In genomic region chr15:32784571-32784970, GRCh38 we compare ENCODE assay signal across 26 cellular contexts.
"Had no signal": no experiment of that assay in that cellular context is flagged by ENCODE, and none has a peak within 500 bp of the region (broad histone marks: within the 10 kb centered on the region; RNA-seq: fewer than 3 reads in every experiment).

No MANE protein-coding gene starts in this region.

- H3K9me3 Mint-ChIP-seq: activated B cell treated with CpG ODN at 0.5 μM for 24 hours; activated T-cell treated with anti-CD3 and anti-CD28 coated beads, Interleukin-2, amount 50 U/mL, for 24 hours; effector memory CD8-positive, alpha-beta T cell; memory B cell; T-helper 1 cell treated with Interleukin-12 subunit alpha and Interleukin-12 subunit beta and Interleukin-4 antibody, amounts not matched to agents 30 μg/mL and 1 μg/mL, for 36 hours; type B pancreatic cell had no signal

- H3K4me3 ChIP-seq: breast epithelium, colonic mucosa, dorsolateral prefrontal cortex, esophagus muscularis mucosa, heart right ventricle, mucosa of descending colon, sigmoid colon, thoracic aorta had no signal

- ATAC-seq: activated CD4-positive, alpha-beta T cell treated with anti-CD3 and anti-CD28 coated beads for 36 hours; activated naive CD4-positive, alpha-beta T cell treated with anti-CD3 and anti-CD28 coated beads, Interleukin-2, amount 50 U/mL, for 72 hours; activated T-helper 17 cell treated with anti-CD3 and anti-CD28 coated beads, Interleukin-2, amount 50 U/mL, for 72 hours; effector memory CD8-positive, alpha-beta T cell; heart right ventricle; left colon; mucosa of descending colon had no signal

- DNase-seq: activated B cell treated with CpG ODN at 0.5 μM for 24 hours; activated CD4-positive, alpha-beta T cell treated with anti-CD3 and anti-CD28 coated beads for 36 hours; activated CD4-positive, alpha-beta T cell treated with anti-CD3 and anti-CD28 coated beads, Interleukin-2, amount 50 U/mL, for 4 hours; activated CD8-positive, alpha-beta memory T cell treated with anti-CD3 and anti-CD28 coated beads for 24 hours; activated CD8-positive, alpha-beta memory T cell treated with anti-CD3 and anti-CD28 coated beads, Interleukin-2, amount 50 U/mL, for 4 hours; activated T-cell treated with anti-CD3 and anti-CD28 coated beads, Interleukin-2, amount 50 U/mL, for 24 hours; amniotic stem cell; colonic mucosa; dorsolateral prefrontal cortex; effector memory CD8-positive, alpha-beta T cell; heart right ventricle; left colon; mucosa of descending colon; nucleus accumbens; sigmoid colon; stimulated activated CD4-positive, alpha-beta T cell treated with anti-CD3 and anti-CD28 coated beads, Interleukin-2, amount 100 ng/mL, for 48 hours; stimulated activated naive CD4-positive, alpha-beta T cell; T1000 had no signal

- H3K36me3 Mint-ChIP-seq: memory B cell had no signal

- H3K36me3 ChIP-seq: breast epithelium, colonic mucosa, esophagus muscularis mucosa, heart right ventricle, sigmoid colon, thoracic aorta had no signal

- H3K9me3 ChIP-seq: breast epithelium, colonic mucosa, esophagus muscularis mucosa, mucosa of descending colon, sigmoid colon, thoracic aorta had no signal

- H3K4me1 Mint-ChIP-seq: activated B cell treated with CpG ODN at 0.5 μM for 24 hours; activated CD4-positive, alpha-beta T cell treated with anti-CD3 and anti-CD28 coated beads for 36 hours; activated T-helper 17 cell treated with anti-CD3 and anti-CD28 coated beads, Interleukin-2, amount 50 U/mL, for 72 hours; memory B cell had no signal

- H3K27me3 ChIP-seq: breast epithelium, colonic mucosa, dorsolateral prefrontal cortex, esophagus muscularis mucosa, heart right ventricle, sigmoid colon had no signal

- H3K27ac ChIP-seq: breast epithelium, colonic mucosa, dorsolateral prefrontal cortex, esophagus muscularis mucosa, heart right ventricle, sigmoid colon, thoracic aorta had no signal

- H3K27ac Mint-ChIP-seq: activated B cell treated with CpG ODN at 0.5 μM for 24 hours; activated CD4-positive, alpha-beta T cell treated with anti-CD3 and anti-CD28 coated beads for 36 hours; activated naive CD4-positive, alpha-beta T cell treated with anti-CD3 and anti-CD28 coated beads, Interleukin-2, amount 50 U/mL, for 72 hours; activated T-cell treated with anti-CD3 and anti-CD28 coated beads, Interleukin-2, amount 50 U/mL, for 24 hours; activated T-helper 17 cell treated with anti-CD3 and anti-CD28 coated beads, Interleukin-2, amount 50 U/mL, for 72 hours; effector memory CD8-positive, alpha-beta T cell; memory B cell; T-helper 1 cell treated with Interleukin-12 subunit alpha and Interleukin-12 subunit beta and Interleukin-4 antibody, amounts not matched to agents 30 μg/mL and 1 μg/mL, for 36 hours; type B pancreatic cell had no signal

- H3K4me3 Mint-ChIP-seq: activated B cell treated with CpG ODN at 0.5 μM for 24 hours; activated CD4-positive, alpha-beta T cell treated with anti-CD3 and anti-CD28 coated beads for 36 hours; activated T-cell treated with anti-CD3 and anti-CD28 coated beads, Interleukin-2, amount 50 U/mL, for 24 hours; activated T-helper 17 cell treated with anti-CD3 and anti-CD28 coated beads, Interleukin-2, amount 50 U/mL, for 72 hours; effector memory CD8-positive, alpha-beta T cell; memory B cell; T-helper 1 cell treated with Interleukin-12 subunit alpha and Interleukin-12 subunit beta and Interleukin-4 antibody, amounts not matched to agents 30 μg/mL and 1 μg/mL, for 36 hours; type B pancreatic cell had no signal

- H3K27me3 Mint-ChIP-seq: activated T-cell treated with anti-CD3 and anti-CD28 coated beads, Interleukin-2, amount 50 U/mL, for 24 hours; effector memory CD8-positive, alpha-beta T cell; type B pancreatic cell had no signal

- H3K4me1 ChIP-seq: breast epithelium, colonic mucosa, esophagus muscularis mucosa, heart right ventricle, sigmoid colon had no signal
